Comparison of ENCODE assay signal across 27 cellular contexts in the genomic region with DNA sequence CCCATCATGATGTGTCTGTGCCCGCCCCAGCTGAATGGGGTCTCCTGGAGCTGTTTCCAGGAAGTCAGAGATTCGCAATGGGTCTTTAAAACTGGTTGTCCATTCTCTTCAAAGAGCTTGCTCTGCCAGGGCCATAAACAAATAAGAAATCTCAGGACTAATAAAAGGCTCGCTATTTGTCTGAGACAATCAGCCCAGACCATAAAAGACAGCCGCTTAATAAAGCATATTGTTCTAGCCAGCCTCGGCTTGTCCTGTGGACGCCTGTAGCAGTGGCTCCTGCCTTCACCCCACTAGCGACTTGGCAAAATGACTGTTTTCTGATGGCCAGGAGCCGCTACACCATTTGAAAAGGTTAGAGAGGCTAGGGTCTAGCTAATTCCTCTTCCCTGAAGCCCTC.
"Had no signal": no experiment of that assay in that cellular context is flagged by ENCODE, and none has a peak within 500 bp of the region (broad histone marks: within the 10 kb centered on the region; RNA-seq: fewer than 3 reads in every experiment).

No MANE protein-coding gene starts in this region.

- ATAC-seq: activated naive CD4-positive, alpha-beta T cell treated with anti-CD3 and anti-CD28 coated beads, Interleukin-2, amount 50 U/mL, for 72 hours; activated T-cell treated with anti-CD3 and anti-CD28 coated beads, Interleukin-2, amount 50 U/mL, for 72 hours; left cardiac atrium; sciatic nerve; stimulated activated naive B cell treated with anti-CD40 and anti-IgM and Interleukin-4, amounts not matched to agents 10 μg/mL and 1 μg/mL and 100 μg/mL, for 72 hours had no signal

- H3K9me3 Mint-ChIP-seq: activated naive CD4-positive, alpha-beta T cell treated with anti-CD3 and anti-CD28 coated beads, Interleukin-2, amount 50 U/mL, for 72 hours; activated T-cell treated with anti-CD3 and anti-CD28 coated beads, Interleukin-2, amount 50 U/mL, for 72 hours; central memory CD8-positive, alpha-beta T cell; dendritic cell treated with granulocyte-macrophage colony-stimulating factor and Interleukin-4, amounts not matched to agents 40 ng/mL and 50 ng/mL, for 4 days; mesothelial cell of epicardium; naive B cell; stimulated activated naive B cell treated with anti-CD40 and anti-IgM and Interleukin-4, amounts not matched to agents 10 μg/mL and 1 μg/mL and 100 μg/mL, for 72 hours had no signal

- H3K27me3 ChIP-seq: breast epithelium, esophagus squamous epithelium, ovary, stomach, thyroid gland had no signal

- H3K27ac Mint-ChIP-seq: activated T-cell treated with anti-CD3 and anti-CD28 coated beads, Interleukin-2, amount 50 U/mL, for 72 hours; dendritic cell treated with granulocyte-macrophage colony-stimulating factor and Interleukin-4, amounts not matched to agents 40 ng/mL and 50 ng/mL, for 4 days; mesothelial cell of epicardium; progenitor cell of endocrine pancreas; stimulated activated naive B cell treated with anti-CD40 and anti-IgM and Interleukin-4, amounts not matched to agents 10 μg/mL and 1 μg/mL and 100 μg/mL, for 72 hours had no signal

- H3K4me1 ChIP-seq: thyroid gland had no signal

- H3K36me3 Mint-ChIP-seq: mesothelial cell of epicardium; naive B cell; stimulated activated naive B cell treated with anti-CD40 and anti-IgM and Interleukin-4, amounts not matched to agents 10 μg/mL and 1 μg/mL and 100 μg/mL, for 72 hours had no signal

- H3K36me3 ChIP-seq: breast epithelium, ovary had no signal

- H3K9me3 ChIP-seq: breast epithelium, esophagus squamous epithelium, ovary, stomach, thyroid gland had no signal

- DNase-seq: activated CD4-positive, alpha-beta T cell treated with anti-CD3 and anti-CD28 coated beads for 4 hours; activated CD4-positive, alpha-beta T cell treated with anti-CD3 and anti-CD28 coated beads, Interleukin-2, amount 50 U/mL, for 4 hours; activated naive CD4-positive, alpha-beta T cell; activated T-cell treated with anti-CD3 and anti-CD28 coated beads for 4 hours; activated T-cell treated with anti-CD3 and anti-CD28 coated beads, Interleukin-2, amount 50 U/mL, for 72 hours; esophagus squamous epithelium; foreskin melanocyte; islet precursor cell; left cardiac atrium; mammary epithelial cell; naive B cell; ovary; retina; stimulated activated CD4-positive, alpha-beta T cell treated with anti-CD3 and anti-CD28 coated beads, Interleukin-1b, Interleukin-23, amount 100 ng/mL, for 48 hours; stimulated activated CD4-positive, alpha-beta T cell treated with anti-CD3 and anti-CD28 coated beads, Interleukin-4, amount 100 ng/mL, for 4 hours; stimulated activated CD8-positive, alpha-beta memory T cell treated with anti-CD3 and anti-CD28 coated beads, Interleukin-4, amount 100 ng/mL, for 48 hours; stimulated activated naive B cell treated with anti-CD40 and anti-IgM and Interleukin-4, amounts not matched to agents 10 μg/mL and 1 μg/mL and 100 μg/mL, for 72 hours; stomach; thyroid gland had no signal

- H3K27ac ChIP-seq: breast epithelium, esophagus squamous epithelium, skin epidermis had no signal

- H3K4me3 Mint-ChIP-seq: activated T-cell treated with anti-CD3 and anti-CD28 coated beads, Interleukin-2, amount 50 U/mL, for 72 hours; central memory CD8-positive, alpha-beta T cell; dendritic cell treated with granulocyte-macrophage colony-stimulating factor and Interleukin-4, amounts not matched to agents 40 ng/mL and 50 ng/mL, for 4 days; mesothelial cell of epicardium; naive B cell; stimulated activated naive B cell treated with anti-CD40 and anti-IgM and Interleukin-4, amounts not matched to agents 10 μg/mL and 1 μg/mL and 100 μg/mL, for 72 hours had no signal

- H3K27me3 Mint-ChIP-seq: central memory CD8-positive, alpha-beta T cell; dendritic cell treated with granulocyte-macrophage colony-stimulating factor and Interleukin-4, amounts not matched to agents 40 ng/mL and 50 ng/mL, for 4 days had no signal

- H3K4me3 ChIP-seq: breast epithelium, esophagus squamous epithelium, ovary, skin epidermis, stomach, thyroid gland had no signal
